ENCODE assay signal across 1 cellular context in the genomic region with DNA sequence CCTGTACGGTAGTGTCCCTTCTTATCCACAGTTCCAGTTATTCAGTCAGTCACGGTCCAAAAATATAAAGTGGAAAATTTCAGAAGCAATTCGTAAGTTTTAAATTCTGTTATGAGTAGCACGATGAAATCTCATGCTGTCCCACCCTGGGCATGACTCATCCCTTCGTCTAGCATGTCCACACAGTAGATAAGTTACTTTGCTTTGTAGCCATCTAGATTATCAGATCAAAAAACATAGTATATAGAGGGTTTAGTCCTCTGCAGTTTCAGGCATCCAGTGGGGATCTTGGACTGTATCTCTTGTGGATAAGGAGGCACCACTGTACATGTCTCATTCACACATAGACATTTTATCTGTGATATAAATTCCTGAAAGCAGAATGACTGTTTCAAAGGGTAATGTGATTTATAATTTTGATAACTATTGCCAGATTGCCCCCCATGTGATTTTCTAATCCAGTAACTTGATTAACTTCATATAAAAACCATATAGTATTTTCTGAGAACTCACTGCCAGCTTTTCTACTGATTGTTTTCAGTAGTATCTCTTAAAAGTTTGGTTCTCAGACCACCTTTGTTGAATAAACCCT.
TF ChIP-seq lines count a peak whose summit lies in the region.

No MANE protein-coding gene starts in this region.

TF ChIP-seq in SK-N-SH treated with all-trans-retinoic acid at 6 μM for 48 hours, 23 proteins besides CTCF, POLR2A, EP300 and RAD21 (continued from another document):
- TF ChIP-seq, protein P1, sequence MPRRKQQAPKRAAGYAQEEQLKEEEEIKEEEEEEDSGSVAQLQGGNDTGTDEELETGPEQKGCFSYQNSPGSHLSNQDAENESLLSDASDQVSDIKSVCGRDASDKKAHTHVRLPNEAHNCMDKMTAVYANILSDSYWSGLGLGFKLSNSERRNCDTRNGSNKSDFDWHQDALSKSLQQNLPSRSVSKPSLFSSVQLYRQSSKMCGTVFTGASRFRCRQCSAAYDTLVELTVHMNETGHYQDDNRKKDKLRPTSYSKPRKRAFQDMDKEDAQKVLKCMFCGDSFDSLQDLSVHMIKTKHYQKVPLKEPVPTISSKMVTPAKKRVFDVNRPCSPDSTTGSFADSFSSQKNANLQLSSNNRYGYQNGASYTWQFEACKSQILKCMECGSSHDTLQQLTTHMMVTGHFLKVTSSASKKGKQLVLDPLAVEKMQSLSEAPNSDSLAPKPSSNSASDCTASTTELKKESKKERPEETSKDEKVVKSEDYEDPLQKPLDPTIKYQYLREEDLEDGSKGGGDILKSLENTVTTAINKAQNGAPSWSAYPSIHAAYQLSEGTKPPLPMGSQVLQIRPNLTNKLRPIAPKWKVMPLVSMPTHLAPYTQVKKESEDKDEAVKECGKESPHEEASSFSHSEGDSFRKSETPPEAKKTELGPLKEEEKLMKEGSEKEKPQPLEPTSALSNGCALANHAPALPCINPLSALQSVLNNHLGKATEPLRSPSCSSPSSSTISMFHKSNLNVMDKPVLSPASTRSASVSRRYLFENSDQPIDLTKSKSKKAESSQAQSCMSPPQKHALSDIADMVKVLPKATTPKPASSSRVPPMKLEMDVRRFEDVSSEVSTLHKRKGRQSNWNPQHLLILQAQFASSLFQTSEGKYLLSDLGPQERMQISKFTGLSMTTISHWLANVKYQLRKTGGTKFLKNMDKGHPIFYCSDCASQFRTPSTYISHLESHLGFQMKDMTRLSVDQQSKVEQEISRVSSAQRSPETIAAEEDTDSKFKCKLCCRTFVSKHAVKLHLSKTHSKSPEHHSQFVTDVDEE (CRISPR knock-in tag; IDR thresholded peaks at IDR 0.05): peak; percentile 60; the same call in 1 of the 2 replicates
- TF ChIP-seq ESRRG (CRISPR knock-in tag; IDR thresholded peaks at IDR 0.05) (no peak), PATZ1 (CRISPR knock-in tag; IDR thresholded peaks at IDR 0.05; ENCODE audit: borderline replicate concordance) (peak; percentile 35; the same call in 1 of the 2 replicates), CSDC2 (CRISPR knock-in tag; IDR thresholded peaks at IDR 0.05) (no peak), ISL1 (CRISPR knock-in tag; IDR thresholded peaks at IDR 0.05) (0 out of 2 replicates have a peak, but pooled peaks have one; percentile 22), OSR1 (CRISPR knock-in tag; IDR thresholded peaks at IDR 0.05) (no peak), RARB (CRISPR knock-in tag; IDR thresholded peaks at IDR 0.05) (no peak), BACH2 (CRISPR knock-in tag; IDR thresholded peaks at IDR 0.05; ENCODE audit: borderline replicate concordance) (no peak), SNAI2 (CRISPR knock-in tag; IDR thresholded peaks at IDR 0.05) (no peak), ZFP3 (CRISPR knock-in tag; IDR thresholded peaks at IDR 0.05) (no peak), TCF4 (CRISPR knock-in tag; IDR thresholded peaks at IDR 0.05; ENCODE audit: borderline replicate concordance) (peak; percentile 64; the same call in 1 of the 2 replicates), CREB5 (CRISPR knock-in tag; IDR thresholded peaks at IDR 0.05; ENCODE audit: low read depth) (no peak), ZFP30 (CRISPR knock-in tag; IDR thresholded peaks at IDR 0.05) (no peak), ZNF8 (CRISPR knock-in tag; IDR thresholded peaks at IDR 0.05) (no peak), PPARA (CRISPR knock-in tag; IDR thresholded peaks at IDR 0.05; ENCODE audit: borderline replicate concordance) (no peak), ZNF565 (CRISPR knock-in tag; conservative IDR thresholded peaks at IDR 0.05; ENCODE audit: low read depth) (no peak), TOX (CRISPR knock-in tag; IDR thresholded peaks at IDR 0.05; ENCODE audit: borderline replicate concordance) (no peak)
- TF ChIP-seq, protein P2, sequence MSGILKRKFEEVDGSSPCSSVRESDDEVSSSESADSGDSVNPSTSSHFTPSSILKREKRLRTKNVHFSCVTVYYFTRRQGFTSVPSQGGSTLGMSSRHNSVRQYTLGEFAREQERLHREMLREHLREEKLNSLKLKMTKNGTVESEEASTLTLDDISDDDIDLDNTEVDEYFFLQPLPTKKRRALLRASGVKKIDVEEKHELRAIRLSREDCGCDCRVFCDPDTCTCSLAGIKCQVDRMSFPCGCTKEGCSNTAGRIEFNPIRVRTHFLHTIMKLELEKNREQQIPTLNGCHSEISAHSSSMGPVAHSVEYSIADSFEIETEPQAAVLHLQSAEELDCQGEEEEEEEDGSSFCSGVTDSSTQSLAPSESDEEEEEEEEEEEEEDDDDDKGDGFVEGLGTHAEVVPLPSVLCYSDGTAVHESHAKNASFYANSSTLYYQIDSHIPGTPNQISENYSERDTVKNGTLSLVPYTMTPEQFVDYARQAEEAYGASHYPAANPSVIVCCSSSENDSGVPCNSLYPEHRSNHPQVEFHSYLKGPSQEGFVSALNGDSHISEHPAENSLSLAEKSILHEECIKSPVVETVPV (CRISPR knock-in tag; IDR thresholded peaks at IDR 0.05): no peak
- TF ChIP-seq, protein P3, sequence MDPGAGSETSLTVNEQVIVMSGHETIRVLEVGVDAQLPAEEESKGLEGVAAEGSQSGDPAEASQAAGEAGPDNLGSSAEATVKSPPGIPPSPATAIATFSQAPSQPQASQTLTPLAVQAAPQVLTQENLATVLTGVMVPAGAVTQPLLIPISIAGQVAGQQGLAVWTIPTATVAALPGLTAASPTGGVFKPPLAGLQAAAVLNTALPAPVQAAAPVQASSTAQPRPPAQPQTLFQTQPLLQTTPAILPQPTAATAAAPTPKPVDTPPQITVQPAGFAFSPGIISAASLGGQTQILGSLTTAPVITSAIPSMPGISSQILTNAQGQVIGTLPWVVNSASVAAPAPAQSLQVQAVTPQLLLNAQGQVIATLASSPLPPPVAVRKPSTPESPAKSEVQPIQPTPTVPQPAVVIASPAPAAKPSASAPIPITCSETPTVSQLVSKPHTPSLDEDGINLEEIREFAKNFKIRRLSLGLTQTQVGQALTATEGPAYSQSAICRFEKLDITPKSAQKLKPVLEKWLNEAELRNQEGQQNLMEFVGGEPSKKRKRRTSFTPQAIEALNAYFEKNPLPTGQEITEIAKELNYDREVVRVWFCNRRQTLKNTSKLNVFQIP (CRISPR knock-in tag; IDR thresholded peaks at IDR 0.05; ENCODE audit: borderline replicate concordance, low read depth): no peak
